Comparison of ENCODE assay signal across 21 cellular contexts in genomic region chr1:71037829-71038620, GRCh38. TPM values are rescaled to one million over a fixed set of nuclear protein-coding genes. Genes with fewer than 3 reads are reported as not detected.
"Had no signal": no experiment of that assay in that cellular context is flagged by ENCODE, and none has a peak within 500 bp of the region (broad histone marks: within the 10 kb centered on the region; RNA-seq: fewer than 3 reads in every experiment).

No MANE protein-coding gene starts in this region.

- H3K9me3 ChIP-seq: heart left ventricle, spleen had no signal

- H3K27ac Mint-ChIP-seq: naive thymus-derived CD4-positive, alpha-beta T cell; stimulated activated naive B cell treated with anti-CD40 and anti-IgM and Interleukin-4, amounts not matched to agents 10 μg/mL and 1 μg/mL and 100 μg/mL, for 72 hours; stimulated activated naive CD8-positive, alpha-beta T cell treated with anti-CD3 and anti-CD28 coated beads, Interleukin-15, amount 100 ng/mL, for 72 hours; type B pancreatic cell had no signal

- DNase-seq: cortex of kidney; dorsolateral prefrontal cortex; effector CD8-positive, alpha-beta T cell; heart left ventricle; hippocampal formation; left colon; mesendoderm; naive thymus-derived CD4-positive, alpha-beta T cell; posterior cingulate gyrus; spleen; stimulated activated CD4-positive, alpha-beta T cell treated with anti-CD3 and anti-CD28 coated beads, Interleukin-15, amount 100 ng/mL, for 24 hours; stimulated activated CD4-positive, alpha-beta T cell treated with anti-CD3 and anti-CD28 coated beads, Interleukin-1b, Interleukin-23, amount 100 ng/mL, for 48 hours; stimulated activated CD4-positive, alpha-beta T cell treated with anti-CD3 and anti-CD28 coated beads, Interleukin-4, amount 100 ng/mL, for 24 hours; stimulated activated naive B cell treated with anti-CD40 and anti-IgM and Interleukin-4, amounts not matched to agents 10 μg/mL and 1 μg/mL and 100 μg/mL, for 72 hours; stimulated activated naive CD8-positive, alpha-beta T cell treated with anti-CD3 and anti-CD28 coated beads, Interleukin-15, amount 100 ng/mL, for 72 hours; substantia nigra had no signal

- H3K4me1 ChIP-seq: heart left ventricle, spleen had no signal

- H3K9me3 Mint-ChIP-seq: naive thymus-derived CD4-positive, alpha-beta T cell; neural crest cell; stimulated activated naive B cell treated with anti-CD40 and anti-IgM and Interleukin-4, amounts not matched to agents 10 μg/mL and 1 μg/mL and 100 μg/mL, for 72 hours; stimulated activated naive CD8-positive, alpha-beta T cell treated with anti-CD3 and anti-CD28 coated beads, Interleukin-15, amount 100 ng/mL, for 72 hours; type B pancreatic cell had no signal

- H3K27ac ChIP-seq: dorsolateral prefrontal cortex, heart left ventricle, spleen had no signal

- H3K36me3 Mint-ChIP-seq: stimulated activated naive B cell treated with anti-CD40 and anti-IgM and Interleukin-4, amounts not matched to agents 10 μg/mL and 1 μg/mL and 100 μg/mL, for 72 hours; type B pancreatic cell had no signal

- H3K4me3 Mint-ChIP-seq: naive thymus-derived CD4-positive, alpha-beta T cell; neural crest cell; stimulated activated naive B cell treated with anti-CD40 and anti-IgM and Interleukin-4, amounts not matched to agents 10 μg/mL and 1 μg/mL and 100 μg/mL, for 72 hours; stimulated activated naive CD8-positive, alpha-beta T cell treated with anti-CD3 and anti-CD28 coated beads, Interleukin-15, amount 100 ng/mL, for 72 hours; type B pancreatic cell had no signal

- ATAC-seq: esophagus mucosa; heart left ventricle; left colon; naive thymus-derived CD4-positive, alpha-beta T cell; sciatic nerve; stimulated activated naive B cell treated with anti-CD40 and anti-IgM and Interleukin-4, amounts not matched to agents 10 μg/mL and 1 μg/mL and 100 μg/mL, for 72 hours; stimulated activated naive CD8-positive, alpha-beta T cell treated with anti-CD3 and anti-CD28 coated beads, Interleukin-15, amount 100 ng/mL, for 72 hours had no signal

- H3K4me1 Mint-ChIP-seq: naive thymus-derived CD4-positive, alpha-beta T cell; neural crest cell; stimulated activated naive B cell treated with anti-CD40 and anti-IgM and Interleukin-4, amounts not matched to agents 10 μg/mL and 1 μg/mL and 100 μg/mL, for 72 hours; stimulated activated naive CD8-positive, alpha-beta T cell treated with anti-CD3 and anti-CD28 coated beads, Interleukin-15, amount 100 ng/mL, for 72 hours had no signal

RNA-seq across cellular contexts. Expression of gene PTGER3, which starts 9.6 kb away (rescaled TPM):
- total RNA-seq: neural crest cell, osteocyte had no signal
